ENCODE assay signal across 8 cellular contexts in genomic region chr6:70412797-70413113, GRCh38. TPM values are rescaled to one million over a fixed set of nuclear protein-coding genes. Genes with fewer than 3 reads are reported as not detected.
DNase-seq lines count a peak whose midpoint lies in the region; FAIRE-seq and TF ChIP-seq lines count a peak whose summit lies in the region.

No MANE protein-coding gene starts in this region.

- CTCF ChIA-PET in endothelial cell of umbilical vein (lab: Charles Lee) = interaction anchor here (1.0 to 1.8 kb wide), 4 partner anchors 21 to 274 kb away, joined by 3 to 9 read pairs (median 6); no protein-coding TSS in a partner anchor

- 1 to 2% methylated on average over 14 of the region's 14 CpGs for WGBS in GM23248 (ENCODE audit: low coverage in 1 of 2, low lambda C conversion rate in 2 of 2, missing lambda C conversion rate in 2 of 2), 2 experiments

- H3K79me2 ChIP-seq in DOHH2 (ENCODE audit: control insufficient read depth, low read length) = peaks cover 42% of the 10 kb centered on the region
- no peaks in the 10 kb centered on the region for H3K79me2 ChIP-seq in GM23248 (ENCODE audit: insufficient read depth)
- H3K79me2 ChIP-seq in endothelial cell of umbilical vein (ENCODE audit: control insufficient read depth, insufficient read depth, low read length) = no peaks in the 10 kb centered on the region
- peaks cover 52% of the 10 kb centered on the region for H3K79me2 ChIP-seq in neural progenitor cell (ENCODE audit: low read depth)

- H3K27me3 Mint-ChIP-seq in neural progenitor cell (ENCODE audit: insufficient read depth, low read depth) = peaks cover 5% of the 10 kb centered on the region

- H3K4me2 ChIP-seq in DOHH2 (ENCODE audit: low read length) (peak overlapping the region; percentile 66), GM23248 (ENCODE audit: unreplicated experiment) (peak overlapping the region; percentile 95), endothelial cell of umbilical vein (ENCODE audit: insufficient read depth, low read length) (peak overlapping the region; percentile 89), neural progenitor cell (peak overlapping the region; percentile 97)

- dilution Hi-C loops in endothelial cell of umbilical vein (cut with MboI; ENCODE audit: extremely low pct_ligation_motif_present, low sequenced_read_pairs) = no loop called here

- H3K9me3 Mint-ChIP-seq in neural progenitor cell = no peaks in the 10 kb centered on the region

- H3K4me3 ChIP-seq in DOHH2 (ENCODE audit: low read length) (peak overlapping the region; percentile 88), GM23248 (peak overlapping the region; percentile 93), NB4 (ENCODE audit: low read depth, low read length) (peak overlapping the region; percentile 90), endothelial cell of umbilical vein (replicated peaks in 1 of 3; ENCODE audit: insufficient read depth in 1 of 3, low read depth in 1 of 3, low read length in 3 of 3) (peak overlapping the region; percentile 64 to 94 (median 92)), neural progenitor cell (peak overlapping the region; percentile 84)

- no peaks in the 10 kb centered on the region for H3K9me1 ChIP-seq in endothelial cell of umbilical vein (replicated peaks; ENCODE audit: control insufficient read depth, extremely low read depth, insufficient read depth, low read length)

- H3K36me3 Mint-ChIP-seq in neural progenitor cell = peaks cover 4% of the 10 kb centered on the region

- H2AFZ ChIP-seq in GM23248 = peak overlapping the region; percentile 98
- H2AFZ ChIP-seq in endothelial cell of umbilical vein (ENCODE audit: low read depth, low read length) = peak overlapping the region; percentile 92
- H2AFZ ChIP-seq in neural progenitor cell (replicated peaks) = peak overlapping the region; percentile 92

- peaks cover 18% of the 10 kb centered on the region for H3K36me3 ChIP-seq in DOHH2 (ENCODE audit: control insufficient read depth, low read length)
- no peaks in the 10 kb centered on the region for H3K36me3 ChIP-seq in GM23248 (ENCODE audit: low read depth)
- no peaks in the 10 kb centered on the region for H3K36me3 ChIP-seq in endothelial cell of umbilical vein (ENCODE audit: control insufficient read depth in 2 of 2, extremely low read depth in 1 of 2, insufficient read depth in 2 of 2, low read length in 2 of 2)
- no peaks in the 10 kb centered on the region for H3K36me3 ChIP-seq in neural progenitor cell

- TF ChIP-seq POLR2A in NB4 (IDR thresholded peaks at IDR 0.05; ENCODE audit: extremely low read depth, insufficient read length) (no peak), endothelial cell of umbilical vein (IDR thresholded peaks at IDR 0.05; ENCODE audit: low read depth, low read length) (no peak)

- in situ Hi-C loops in GM23248 (cut with MboI) = no loop called here
- in situ Hi-C loops in GM13977 (cut with MboI; ENCODE audit: low pct_unique_long_range_greater_than_20kb, low sequenced_read_pairs, unreplicated experiment) = no loop called here

- no peaks in the 10 kb centered on the region for H3K9me3 ChIP-seq in DOHH2 (ENCODE audit: control insufficient read depth, insufficient read depth, low read length)
- H3K9me3 ChIP-seq in GM23248 (ENCODE audit: low read depth) = no peaks in the 10 kb centered on the region
- no peaks in the 10 kb centered on the region for H3K9me3 ChIP-seq in endothelial cell of umbilical vein (replicated peaks; ENCODE audit: control insufficient read depth, insufficient read depth, low read length)
- H3K9me3 ChIP-seq in neural progenitor cell (ENCODE audit: low read depth) = no peaks in the 10 kb centered on the region

- peak overlapping the region; percentile 88 for H3K9ac ChIP-seq in GM23248
- peak overlapping the region; percentile 96 for H3K9ac ChIP-seq in endothelial cell of umbilical vein (replicated peaks; ENCODE audit: extremely low read depth, insufficient read depth, low read length)
- H3K9ac ChIP-seq in neural progenitor cell = peak overlapping the region; percentile 96

- H3K4me1 ChIP-seq in DOHH2 (ENCODE audit: control insufficient read depth, low read length) (peaks cover 26% of the 10 kb centered on the region), GM23248 (ENCODE audit: insufficient read depth) (peaks cover 6% of the 10 kb centered on the region), endothelial cell of umbilical vein (ENCODE audit: control insufficient read depth, extremely low read depth, insufficient read depth, low read length) (peaks cover 6% of the 10 kb centered on the region), neural progenitor cell (peaks cover 18% of the 10 kb centered on the region)

- TSS peak; percentile 92 for BruUV-seq in endothelial cell of umbilical vein (replicated peaks; lab: Mats Ljungman, UMichigan)

- H3K4me1 Mint-ChIP-seq in neural progenitor cell = peaks cover 15% of the 10 kb centered on the region

- no peaks in the 10 kb centered on the region; the same call in 1 of the 2 replicates for H3F3A ChIP-seq in DOHH2 (ENCODE audit: control insufficient read depth, insufficient read depth)
- peaks cover 19% of the 10 kb centered on the region; the same call in 1 of the 2 replicates for H3F3A ChIP-seq in GM23248 (ENCODE audit: insufficient read depth)
- peaks cover 11% of the 10 kb centered on the region for H3F3A ChIP-seq in neural progenitor cell (ENCODE audit: low read depth)

- no peak for FAIRE-seq in endothelial cell of umbilical vein (lab: Jason Lieb, UNC)

- no peaks in the 10 kb centered on the region; the same call in 1 of the 2 replicates for H4K20me1 ChIP-seq in DOHH2 (ENCODE audit: control insufficient read depth, insufficient read depth, low read depth, low read length)
- H4K20me1 ChIP-seq in GM23248 (ENCODE audit: insufficient read depth) = no peaks in the 10 kb centered on the region
- no peaks in the 10 kb centered on the region for H4K20me1 ChIP-seq in endothelial cell of umbilical vein (replicated peaks; ENCODE audit: control insufficient read depth, extremely low read depth, insufficient read depth, low read length)
- peaks cover 7% of the 10 kb centered on the region for H4K20me1 ChIP-seq in neural progenitor cell (ENCODE audit: low read depth)

- H3K9me2 ChIP-seq in DOHH2 (replicated peaks; ENCODE audit: control insufficient read depth, low read length) (no peaks in the 10 kb centered on the region), GM23248 (ENCODE audit: insufficient read depth) (no peaks in the 10 kb centered on the region)

- no peaks in the 10 kb centered on the region for H3K27me3 ChIP-seq in DOHH2 (ENCODE audit: control insufficient read depth, low read length)
- H3K27me3 ChIP-seq in GM23248 (replicated peaks; ENCODE audit: insufficient read depth) = no peaks in the 10 kb centered on the region
- H3K27me3 ChIP-seq in endothelial cell of umbilical vein (ENCODE audit: control insufficient read depth in 2 of 2, insufficient read depth in 2 of 2, low read length in 2 of 2) = peaks cover 0 to 3% of the 10 kb centered on the region in 2 experiments
- peaks cover 8% of the 10 kb centered on the region for H3K27me3 ChIP-seq in neural progenitor cell

- POLR2A ChIA-PET in endothelial cell of umbilical vein (lab: Charles Lee) = interaction anchor here (0.7 to 0.8 kb wide), 2 partner anchors 41 to 992 kb away, joined by 3 read pairs; no protein-coding TSS in a partner anchor

- peak overlapping the region; percentile 97 for H3K27ac Mint-ChIP-seq in neural progenitor cell

- peak overlapping the region; percentile 97 for H3K4me3 Mint-ChIP-seq in neural progenitor cell

- no peak for TF ChIP-seq CTCF in DOHH2 (IDR thresholded peaks at IDR 0.05; ENCODE audit: low read depth, low read length, poor library complexity, severe bottlenecking)
- TF ChIP-seq CTCF in NB4 (IDR thresholded peaks at IDR 0.05; ENCODE audit: low read depth, low read length) = no peak
- no peak for TF ChIP-seq CTCF in endothelial cell of umbilical vein (IDR thresholded peaks at IDR 0.05; ENCODE audit: extremely low read depth in 1 of 2, insufficient read depth in 1 of 2, low read depth in 1 of 2, low read length in 2 of 2)
- no peak for TF ChIP-seq CTCF in neural progenitor cell (IDR thresholded peaks at IDR 0.05)
- no peak for TF ChIP-seq CTCF in GM13977 (IDR thresholded peaks at IDR 0.05; ENCODE audit: extremely low read depth, insufficient read depth, missing control alignments)

- H3K27ac ChIP-seq in DOHH2 (ENCODE audit: low read depth, low read length) (no peak overlapping the region), GM23248 (peak overlapping the region; percentile 19; the same call in 1 of the 2 replicates), endothelial cell of umbilical vein (ENCODE audit: insufficient read depth, low read depth, low read length) (peak overlapping the region; percentile 52), neural progenitor cell (peak overlapping the region; percentile 68)

- intact Hi-C loops in endothelial cell of umbilical vein (cut with micrococcal nuclease) = loop anchor here (1.0 to 5.0 kb wide), 5 partner anchors 14 to 275 kb away; partner anchors contain the start of genes SDHAF4 and SMAP1

- DNase-seq in GM23248 (no peak), NB4 (ENCODE audit: low read depth) (no peak), endothelial cell of umbilical vein (ENCODE audit: low read depth, low spot score) (no peak), neural progenitor cell (ENCODE audit: low spot score) (no peak), GM13977 (ENCODE audit: low spot score) (no peak), middle frontal gyrus (ENCODE audit: extremely low spot score, low spot score) (no peak), GM19240 (ENCODE audit: insufficient read length, low spot score) (no peak)

TF ChIP-seq in endothelial cell of umbilical vein, 7 proteins besides CTCF, POLR2A, EP300 and RAD21 (continues in another document):
- TF ChIP-seq EZH2 (IDR thresholded peaks at IDR 0.05; ENCODE audit: borderline replicate concordance, low read depth, low read length, severe bottlenecking) (no peak), MYC (IDR thresholded peaks at IDR 0.05; ENCODE audit: low read depth, low read length) (no peak), POLR2AphosphoS5 (IDR thresholded peaks at IDR 0.05; ENCODE audit: insufficient read depth, low read depth, low read length) (no peak), MAX (IDR thresholded peaks at IDR 0.05; ENCODE audit: insufficient read depth, insufficient read length) (no peak)

RNA-seq across cellular contexts. Expression of gene FAM135A, which starts 0.6 kb away (rescaled TPM):
- total RNA-seq in GM23248 (2014; rRNA removed; shearing (Covaris generic)) = 8.2 and 11.5 TPM in 2 replicates
- 3.5 and 4.9 TPM in 2 replicates for polyA plus RNA-seq in GM23248 (2016; fragmentation: Nextera tagmentation; extraction: Ambion mirVana)
- total RNA-seq in endothelial cell of umbilical vein = 9.6 and 11.5 TPM in 2 replicates
- polyA plus RNA-seq in endothelial cell of umbilical vein = 3.0 and 3.7 TPM in 2 replicates
- polyA plus RNA-seq in endothelial cell of umbilical vein (2011; cell fraction: cytosol; rRNA removed) = 2.8 and 3.3 TPM in 2 replicates
- polyA plus RNA-seq in endothelial cell of umbilical vein (2011; cell fraction: nucleus; rRNA removed) = 12.0 and 14.8 TPM in 2 replicates
- polyA plus RNA-seq in endothelial cell of umbilical vein (2012) = 4.6 and 5.3 TPM in 2 replicates
- polyA minus RNA-seq in endothelial cell of umbilical vein = 16.8 and 20.4 TPM in 2 replicates
- polyA minus RNA-seq in endothelial cell of umbilical vein (2011; cell fraction: cytosol; rRNA and poly(A)+ RNA removed) = 6.7 TPM
- 47.3 and 56.8 TPM in 2 replicates for polyA minus RNA-seq in endothelial cell of umbilical vein (2011; cell fraction: nucleus; rRNA and poly(A)+ RNA removed)
- total RNA-seq in neural progenitor cell (ENCODE audit: low replicate concordance) = 68.8 and 85.3 TPM in 2 replicates
